Comparison of ENCODE assay signal across 8 cellular contexts in genomic region chr4:138555584-138555983, GRCh38.
DNase-seq lines count a peak whose midpoint lies in the region; ATAC-seq and TF ChIP-seq lines count a peak whose summit lies in the region.
"Had no signal": no experiment of that assay in that cellular context is flagged by ENCODE, and none has a peak within 500 bp of the region (broad histone marks: within the 10 kb centered on the region; RNA-seq: fewer than 3 reads in every experiment).

No MANE protein-coding gene starts in this region.

- H3K4me3 ChIP-seq in RWPE2 (ENCODE audit: severe bottlenecking): no peak overlapping the region
- no peak overlapping the region for H3K4me3 ChIP-seq in uterus

- TF ChIP-seq CTCF in RWPE2 (IDR thresholded peaks at IDR 0.05; ENCODE audit: poor library complexity, severe bottlenecking) (peak; percentile 23), uterus (IDR thresholded peaks at IDR 0.05) (no peak)

- H3K4me1 ChIP-seq in RWPE2 (ENCODE audit: insufficient read depth, poor library complexity, severe bottlenecking): no peaks in the 10 kb centered on the region
- H3K4me1 ChIP-seq in uterus: no peaks in the 10 kb centered on the region

- H3K27ac ChIP-seq in RWPE2 (ENCODE audit: poor library complexity, severe bottlenecking) (no peak overlapping the region), uterus (no peak overlapping the region)

- H3K27me3 ChIP-seq in RWPE2 (ENCODE audit: insufficient read depth, poor library complexity, severe bottlenecking) (no peaks in the 10 kb centered on the region), uterus (no peaks in the 10 kb centered on the region)

- H3K9me3 ChIP-seq in RWPE2 (ENCODE audit: severe bottlenecking) (no peaks in the 10 kb centered on the region), uterus (no peaks in the 10 kb centered on the region)

- no peak for TF ChIP-seq POLR2A in uterus (IDR thresholded peaks at IDR 0.05)

- intact Hi-C loops in uterus (cut with DNase I; ENCODE audit: low total_unique reads): no loop called here

- H3K36me3 ChIP-seq in RWPE2 (ENCODE audit: low read depth) (no peaks in the 10 kb centered on the region), uterus (no peaks in the 10 kb centered on the region)

- DNase-seq in RWPE2 (ENCODE audit: low spot score) (no peak), lung microvascular endothelial cell (ENCODE audit: low read depth in 2 of 2) (peak; percentile 14 to 25), uterus (no peak), NCI-H1048 (lab: John Stamatoyannopoulos, UW) (no peak)
- no peak for DNase-seq in activated naive CD4-positive, alpha-beta T cell treated with Interleukin-2 at 50 U/mL for 16 hours
- DNase-seq: stimulated activated CD4-positive, alpha-beta T cell treated with anti-CD3 and anti-CD28 coated beads, Interleukin-15, amount 100 ng/mL, for 24 hours had no signal

- ATAC-seq in GM19043 (IDR thresholded peaks at IDR 0.05; ENCODE audit: low read depth, unreplicated experiment) (peak; percentile 87), HG03066 (IDR thresholded peaks at IDR 0.05; ENCODE audit: low read depth, unreplicated experiment) (peak; percentile 54), RWPE2 (ENCODE audit: low read depth) (no peak)

Comparison
In these comparisons a context has a peak if more than half of its experiments do, and no peak if none do; other contexts are left out.
1. DNase-seq: peak in lung microvascular endothelial cell (2 of 2); none in RWPE2 (single experiment), uterus (0 of 2), NCI-H1048 (single experiment) and activated naive CD4-positive, alpha-beta T cell treated with Interleukin-2 at 50 U/mL for 16 hours (single experiment).